Comparison of ENCODE assay signal across 8 cellular contexts in genomic region chr6:35024601-35025054, GRCh38.
DNase-seq lines count a peak whose midpoint lies in the region; ATAC-seq and TF ChIP-seq lines count a peak whose summit lies in the region.

No MANE protein-coding gene starts in this region.

- no peak overlapping the region for H2BK12ac ChIP-seq in neuronal stem cell (ENCODE audit: low read length)

- H3K4me1 Mint-ChIP-seq in immature natural killer cell: peaks cover 3 to 14% of the 10 kb centered on the region in 2 donors

- TF ChIP-seq CTCF in esophagus squamous epithelium (IDR thresholded peaks at IDR 0.05) (peak in 3 of 6 experiments; percentile 6 to 32 (median 11)), prostate gland (IDR thresholded peaks at IDR 0.05) (no peak)

- H3K18ac ChIP-seq in neuronal stem cell (ENCODE audit: low read length): no peak overlapping the region

- H3K4me2 ChIP-seq in neuronal stem cell (ENCODE audit: insufficient read depth, low read length, poor library complexity, severe bottlenecking): no peak overlapping the region

- H3K4me3 Mint-ChIP-seq in immature natural killer cell: no peak overlapping the region

- no peaks in the 10 kb centered on the region for H3K79me1 ChIP-seq in neuronal stem cell (ENCODE audit: low read depth, low read length)

- no peaks in the 10 kb centered on the region for H3K9me3 Mint-ChIP-seq in immature natural killer cell

- H3K9me3 ChIP-seq in esophagus squamous epithelium: no peaks in the 10 kb centered on the region
- H3K9me3 ChIP-seq in neuronal stem cell (replicated peaks in 1 of 2; ENCODE audit: control insufficient read depth in 2 of 2, insufficient read depth in 1 of 2, low read depth in 1 of 2, low read length in 2 of 2): no peaks in the 10 kb centered on the region
- no peaks in the 10 kb centered on the region for H3K9me3 ChIP-seq in prostate gland

- intact Hi-C loops in esophagus squamous epithelium (cut with DNase I): no loop called here
- intact Hi-C loops in prostate gland (cut with DNase I): no loop called here

- WGBS in esophagus squamous epithelium, 2 donors: 17 to 28% methylated on average over 4 of the region's 4 CpGs
- no CpG with 5 or more reads among the region's 4 CpGs for WGBS in neuronal stem cell (ENCODE audit: extremely low coverage in 2 of 2, insufficient read length in 2 of 2, insufficient replicate concordance in 1 of 2), 2 donors
- 13% methylated on average over 4 of the region's 4 CpGs for WGBS in prostate gland

- no peak overlapping the region for H3K27ac Mint-ChIP-seq in immature natural killer cell

- no peaks in the 10 kb centered on the region for H3K27me3 ChIP-seq in esophagus squamous epithelium
- no peaks in the 10 kb centered on the region for H3K27me3 ChIP-seq in neuronal stem cell (ENCODE audit: control insufficient read depth in 3 of 3, insufficient read depth in 3 of 3, low read depth in 1 of 3, low read length in 3 of 3)
- H3K27me3 ChIP-seq in prostate gland (replicated peaks; ENCODE audit: insufficient read depth): no peaks in the 10 kb centered on the region

- peaks cover under 1 to 15% (median 4%) of the 10 kb centered on the region in 3 donors for H3K36me3 Mint-ChIP-seq in immature natural killer cell

- no peak overlapping the region for H3K9ac ChIP-seq in neuronal stem cell (ENCODE audit: low read depth, low read length, poor library complexity)

- ATAC-seq in GM21619 (IDR thresholded peaks at IDR 0.05; ENCODE audit: unreplicated experiment): no peak

- peak in 1 of 4 donors; percentile 21 for TF ChIP-seq POLR2A in esophagus squamous epithelium (IDR thresholded peaks at IDR 0.05)
- TF ChIP-seq POLR2A in prostate gland (IDR thresholded peaks at IDR 0.05): no peak

- peaks cover 0 to 2% (median 0%) of the 10 kb centered on the region in 3 donors for H3K27me3 Mint-ChIP-seq in immature natural killer cell (ENCODE audit: low read depth in 3 of 3)

- H2AK5ac ChIP-seq in neuronal stem cell (ENCODE audit: low read depth, low read length): no peak overlapping the region

- H3K23ac ChIP-seq in neuronal stem cell (ENCODE audit: low read depth, low read length, poor library complexity): no peak overlapping the region

- no peak overlapping the region for H3K14ac ChIP-seq in neuronal stem cell (ENCODE audit: low read length)

- no peak overlapping the region for H2BK120ac ChIP-seq in neuronal stem cell (ENCODE audit: low read depth, low read length)

- H3K4me3 ChIP-seq in esophagus squamous epithelium (peak overlapping the region in 1 of 4 donors; percentile 22), neuronal stem cell (ENCODE audit: low read length in 2 of 2) (no peak overlapping the region), prostate gland (no peak overlapping the region)

- no peak overlapping the region for H4K91ac ChIP-seq in neuronal stem cell (ENCODE audit: low read depth, low read length, poor library complexity)

- no peak overlapping the region for H3K4ac ChIP-seq in neuronal stem cell (ENCODE audit: low read length)

- no peak overlapping the region for H2AFZ ChIP-seq in neuronal stem cell (ENCODE audit: low read length)

- no peak overlapping the region for H4K8ac ChIP-seq in neuronal stem cell (ENCODE audit: low read depth, low read length)

- H3K4me1 ChIP-seq in esophagus squamous epithelium: peaks cover 18 to 90% (median 60%) of the 10 kb centered on the region in 3 donors
- H3K4me1 ChIP-seq in neuronal stem cell (ENCODE audit: control insufficient read depth in 2 of 2, insufficient read depth in 1 of 2, low read depth in 1 of 2, low read length in 2 of 2): peaks cover 9 to 12% of the 10 kb centered on the region in 2 donors
- H3K4me1 ChIP-seq in prostate gland (replicated peaks): peaks cover 8% of the 10 kb centered on the region

- DNase-seq in HCEC 1CT: peak; percentile 18
- DNase-seq in NCI-H774 (lab: John Stamatoyannopoulos, UW): peak; percentile 60
- DNase-seq in esophagus squamous epithelium (lab: John Stamatoyannopoulos, UW): no peak
- peak; percentile 51 for DNase-seq in neuronal stem cell (ENCODE audit: low spot score)
- DNase-seq in immature natural killer cell: no peak
- DNase-seq in prostate gland (ENCODE audit: low spot score): no peak
- no peak for DNase-seq in SW 1271 (lab: John Stamatoyannopoulos, UW)

- H3K36me3 ChIP-seq in esophagus squamous epithelium (peaks cover 0 to 19% (median 0%) of the 10 kb centered on the region in 3 donors), neuronal stem cell (replicated peaks in 1 of 2; ENCODE audit: control insufficient read depth in 2 of 2, insufficient read depth in 2 of 2, low read length in 2 of 2) (peaks cover 2 to 10% of the 10 kb centered on the region in 2 donors), prostate gland (no peaks in the 10 kb centered on the region)

- H3K27ac ChIP-seq in esophagus squamous epithelium (peak overlapping the region; percentile 79 to 92 (median 84)), neuronal stem cell (replicated peaks; ENCODE audit: low read length) (no peak overlapping the region), prostate gland (no peak overlapping the region)

- H2BK15ac ChIP-seq in neuronal stem cell (ENCODE audit: low read length): no peak overlapping the region

- H2BK5ac ChIP-seq in neuronal stem cell (ENCODE audit: low read length): no peak overlapping the region

Comparison
In these comparisons a context has a peak if more than half of its experiments do, and no peak if none do; other contexts are left out.
1. DNase-seq: peak in HCEC 1CT (single experiment), NCI-H774 (single experiment) and neuronal stem cell (single experiment); none in esophagus squamous epithelium (single experiment), immature natural killer cell (0 of 3), prostate gland (single experiment) and SW 1271 (0 of 2).
2. H3K27ac ChIP-seq: peak in esophagus squamous epithelium (4 of 4); none in neuronal stem cell (single experiment) and prostate gland (0 of 2).